Comparison of ENCODE assay signal across 8 cellular contexts in genomic region chr1:24112381-24113169, GRCh38. TPM values are rescaled to one million over a fixed set of nuclear protein-coding genes. Genes with fewer than 3 reads are reported as not detected.
A peak's percentile ranks its signal among the peaks of the same experiment; 100 is the strongest.
DNase-seq lines count a peak whose midpoint lies in the region; ATAC-seq lines count a peak whose summit lies in the region.

No MANE protein-coding gene starts in this region.

- no peak overlapping the region for H3K27ac Mint-ChIP-seq in activated CD4-positive, alpha-beta T cell treated with anti-CD3 and anti-CD28 coated beads for 36 hours

- H3K27me3 Mint-ChIP-seq in activated CD4-positive, alpha-beta T cell treated with anti-CD3 and anti-CD28 coated beads for 36 hours = peaks cover 16% of the 10 kb centered on the region

- POLR2A ChIA-PET in activated CD4-positive, alpha-beta T cell treated with anti-CD3 and anti-CD28 coated beads for 36 hours (lab: Charles Lee) = no interaction called here

- no peaks in the 10 kb centered on the region for H3K9me3 Mint-ChIP-seq in activated CD4-positive, alpha-beta T cell treated with anti-CD3 and anti-CD28 coated beads for 36 hours (ENCODE audit: low read depth)

- H3K4me1 Mint-ChIP-seq in activated CD4-positive, alpha-beta T cell treated with anti-CD3 and anti-CD28 coated beads for 36 hours = peaks cover 9% of the 10 kb centered on the region

- H3K36me3 Mint-ChIP-seq in activated CD4-positive, alpha-beta T cell treated with anti-CD3 and anti-CD28 coated beads for 36 hours (ENCODE audit: low read depth) = no peaks in the 10 kb centered on the region

- peak; percentile 16 for DNase-seq in NK-92 treated with Interleukin-12 subunit alpha and Interleukin-12 subunit beta, amount 100 ng/mL, for 24 hours (lab: John Stamatoyannopoulos, UW)
- no peak for DNase-seq in NK-92 (lab: John Stamatoyannopoulos, UW; ENCODE audit: unreplicated experiment)
- peak; percentile 46 for DNase-seq in NCI-H146 treated with DMSO at 0.1 percent for 48 hours (lab: John Stamatoyannopoulos, UW; ENCODE audit: unreplicated experiment)
- DNase-seq in activated CD4-positive, alpha-beta T cell treated with anti-CD3 and anti-CD28 coated beads for 36 hours = peak; percentile 82
- DNase-seq in effector CD8-positive, alpha-beta T cell (lab: John Stamatoyannopoulos, UW) = peak; percentile 5
- DNase-seq in medulla oblongata (ENCODE audit: extremely low spot score) = peak; percentile 60
- peak; percentile 32 to 54 for DNase-seq in stimulated activated CD8-positive, alpha-beta memory T cell treated with anti-CD3 and anti-CD28 coated beads, Interleukin-15, amount 100 ng/mL, for 48 hours (ENCODE audit: low read depth in 2 of 2)

- H3K4me3 Mint-ChIP-seq in activated CD4-positive, alpha-beta T cell treated with anti-CD3 and anti-CD28 coated beads for 36 hours = no peak overlapping the region

- peak; percentile 97 for ATAC-seq in activated CD4-positive, alpha-beta T cell treated with anti-CD3 and anti-CD28 coated beads for 36 hours
- ATAC-seq in GM18909 (IDR thresholded peaks at IDR 0.05; ENCODE audit: poor library complexity, unreplicated experiment) = no peak

- intact Hi-C loops in activated CD4-positive, alpha-beta T cell treated with anti-CD3 and anti-CD28 coated beads for 36 hours (cut with DNase I, micrococcal nuclease) = loop anchor here (1.0 kb wide), 2 partner anchors 41 to 42 kb away; no protein-coding TSS in a partner anchor

- CTCF ChIA-PET in activated CD4-positive, alpha-beta T cell treated with anti-CD3 and anti-CD28 coated beads for 36 hours (lab: Charles Lee) = interaction anchor here (0.5 to 2.2 kb wide), 4 partner anchors 41 to 341 kb away, joined by 3 to 9 read pairs (median 4); no protein-coding TSS in a partner anchor

RNA-seq across cellular contexts. Expression of gene MYOM3, which starts 0.6 kb away (rescaled TPM):
- not detected for total RNA-seq in activated CD4-positive, alpha-beta T cell treated with anti-CD3 and anti-CD28 coated beads for 36 hours

RNA-seq across cellular contexts. Expression of gene IL22RA1, which starts 30.4 kb away (rescaled TPM):
- total RNA-seq in activated CD4-positive, alpha-beta T cell treated with anti-CD3 and anti-CD28 coated beads for 36 hours = not detected
